In the genomic region with DNA sequence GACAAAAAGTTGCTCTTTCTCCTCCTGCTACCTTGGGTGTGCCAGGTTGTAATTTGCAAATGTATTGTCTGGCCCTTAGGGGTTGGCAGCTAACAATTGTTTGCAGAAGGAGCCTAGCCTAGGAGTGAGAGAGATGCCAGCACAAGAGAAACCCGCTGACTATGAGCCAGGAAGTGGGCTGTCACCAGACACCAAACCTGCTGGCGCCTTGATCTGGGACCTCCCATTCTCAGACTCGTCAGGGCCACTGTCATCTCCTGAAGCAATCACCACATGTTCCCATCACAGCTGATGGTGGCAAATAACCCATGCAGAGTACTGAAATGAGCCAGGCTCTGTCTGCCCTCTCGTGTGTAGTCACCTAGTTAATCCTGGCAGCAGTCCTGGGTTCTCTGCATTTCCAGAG, we compare ENCODE assay signal across 25 cellular contexts.
DNase-seq lines count a peak whose midpoint lies in the region; ATAC-seq and TF ChIP-seq lines count a peak whose summit lies in the region.
"Had no signal": no experiment of that assay in that cellular context is flagged by ENCODE, and none has a peak within 500 bp of the region (broad histone marks: within the 10 kb centered on the region; RNA-seq: fewer than 3 reads in every experiment).

No MANE protein-coding gene starts in this region.

- TF ChIP-seq POLR2A in sigmoid colon (IDR thresholded peaks at IDR 0.05), result no peak

- TF ChIP-seq CTCF in sigmoid colon (IDR thresholded peaks at IDR 0.05), result no peak

- H3K27ac ChIP-seq in SJCRH30 (no peak overlapping the region), sigmoid colon (peak overlapping the region in 2 of 4 donors; percentile 21 to 55)
- H3K27ac ChIP-seq: BLaER1, dorsolateral prefrontal cortex, heart right ventricle, suprapubic skin had no signal

- 18 to 52% methylated on average over 4 of the region's 4 CpGs for WGBS in sigmoid colon, 2 donors

- no peaks in the 10 kb centered on the region for H3K36me3 ChIP-seq in SJCRH30
- no peaks in the 10 kb centered on the region for H3K36me3 ChIP-seq in sigmoid colon
- H3K36me3 ChIP-seq: BLaER1, heart right ventricle, suprapubic skin had no signal

- intact Hi-C loops in sigmoid colon (cut with DNase I), result no loop called here

- ATAC-seq in esophagus mucosa, result peak; percentile 91
- no peak for ATAC-seq in GM21825 (IDR thresholded peaks at IDR 0.05; ENCODE audit: unreplicated experiment)
- ATAC-seq in GM18909 (IDR thresholded peaks at IDR 0.05; ENCODE audit: poor library complexity, unreplicated experiment), result no peak
- ATAC-seq in GM18498 (IDR thresholded peaks at IDR 0.05; ENCODE audit: unreplicated experiment), result no peak
- ATAC-seq: K562; stimulated activated memory B cell treated with anti-CD40 and anti-IgM and Interleukin-4, amounts not matched to agents 10 μg/mL and 1 μg/mL and 100 μg/mL, for 72 hours; T-helper 17 cell had no signal

- DNase-seq in HT1080 (ENCODE audit: low read depth) (peak; percentile 51), SJCRH30 (peak; percentile 8 to 32), sigmoid colon (peak; percentile 54)
- DNase-seq in activated CD4-positive, alpha-beta T cell treated with anti-CD3 and anti-CD28 coated beads, Interleukin-2, amount 50 U/mL, for 1 hour, result no peak
- DNase-seq: ACHN; activated CD4-positive, alpha-beta T cell treated with anti-CD3 and anti-CD28 coated beads, Interleukin-2, amount 10 ng/mL, durations not matched to agents 24 days and 14 days; central memory CD4-positive, alpha-beta T cell; dorsolateral prefrontal cortex; EL; heart right ventricle; left cardiac atrium; naive B cell; NCI-H1436 treated with DMSO at 0.1 percent for 48 hours; NCI-H526; SK-N-SH; stimulated activated CD4-positive, alpha-beta T cell treated with anti-CD3 and anti-CD28 coated beads, Interleukin-4, amount 100 ng/mL, for 1 hour; T-helper 17 cell had no signal

- H3K4me1 ChIP-seq in SJCRH30, result no peaks in the 10 kb centered on the region
- peaks cover 0 to 9% (median 0%) of the 10 kb centered on the region in 4 donors for H3K4me1 ChIP-seq in sigmoid colon
- H3K4me1 ChIP-seq: BLaER1, heart right ventricle, suprapubic skin had no signal

- H3K9me3 ChIP-seq in SJCRH30 (replicated peaks) (no peaks in the 10 kb centered on the region), sigmoid colon (no peaks in the 10 kb centered on the region)
- H3K9me3 ChIP-seq: BLaER1, heart right ventricle, SK-N-SH, suprapubic skin had no signal

- no peaks in the 10 kb centered on the region for H3K27me3 ChIP-seq in SJCRH30
- H3K27me3 ChIP-seq in sigmoid colon, result no peaks in the 10 kb centered on the region
- H3K27me3 ChIP-seq: BLaER1, heart right ventricle, suprapubic skin had no signal

- no peak for TF ChIP-seq EP300 in sigmoid colon (IDR thresholded peaks at IDR 0.05)

- H3K4me3 ChIP-seq in SJCRH30 (no peak overlapping the region), sigmoid colon (no peak overlapping the region)
- H3K4me3 ChIP-seq: BLaER1, dorsolateral prefrontal cortex, heart right ventricle, K562, suprapubic skin had no signal
